8 cellular contexts compared by ENCODE assay signal in genomic region chr3:184582583-184582982, GRCh38. TPM values are rescaled to one million over a fixed set of nuclear protein-coding genes. Genes with fewer than 3 reads are reported as not detected.
DNase-seq lines count a peak whose midpoint lies in the region; ATAC-seq and TF ChIP-seq lines count a peak whose summit lies in the region.

No MANE protein-coding gene starts in this region.

- H3K27me3 Mint-ChIP-seq in activated T-cell treated with anti-CD3 and anti-CD28 coated beads, Interleukin-2, amount 50 U/mL, for 72 hours (ENCODE audit: low read depth) = peaks cover 30% of the 10 kb centered on the region

- TF ChIP-seq CTCF in epithelial cell of proximal tubule (conservative IDR thresholded peaks at IDR 0.05; ENCODE audit: low read depth, low read length) = no peak
- no peak for TF ChIP-seq CTCF in mucosa of descending colon (IDR thresholded peaks at IDR 0.05)
- TF ChIP-seq CTCF in upper lobe of right lung (IDR thresholded peaks at IDR 0.05) = no peak

- H3K4me3 Mint-ChIP-seq in activated T-cell treated with anti-CD3 and anti-CD28 coated beads, Interleukin-2, amount 50 U/mL, for 72 hours = peak overlapping the region; percentile 41 to 67

- H3K27ac Mint-ChIP-seq in activated T-cell treated with anti-CD3 and anti-CD28 coated beads, Interleukin-2, amount 50 U/mL, for 72 hours = no peak overlapping the region

- H3K4me1 ChIP-seq in mucosa of descending colon (ENCODE audit: low read depth) (peaks cover 25% of the 10 kb centered on the region), upper lobe of right lung (peaks cover 3% of the 10 kb centered on the region)

- peak overlapping the region; percentile 66 for H3K27ac ChIP-seq in upper lobe of right lung

- intact Hi-C loops in mucosa of descending colon (cut with DNase I, micrococcal nuclease) = no loop called here
- intact Hi-C loops in upper lobe of right lung (cut with DNase I) = no loop called here

- DNase-seq in activated T-cell treated with anti-CD3 and anti-CD28 coated beads, Interleukin-2, amount 50 U/mL, for 72 hours = no peak
- DNase-seq in activated T-cell treated with anti-CD3 and anti-CD28 coated beads for 4 hours (no peak), epithelial cell of proximal tubule (ENCODE audit: low read depth) (no peak), mucosa of descending colon (peak; percentile 53 to 56 (median 54)), upper lobe of right lung (no peak), GM19240 (ENCODE audit: insufficient read length, low spot score) (no peak)

- H3K4me3 ChIP-seq in epithelial cell of proximal tubule (ENCODE audit: low read depth, low read length) (peak overlapping the region; percentile 66), mucosa of descending colon (no peak overlapping the region), upper lobe of right lung (peak overlapping the region; percentile 48)

- H3K9me3 ChIP-seq in mucosa of descending colon = no peaks in the 10 kb centered on the region
- H3K9me3 ChIP-seq in upper lobe of right lung = no peaks in the 10 kb centered on the region

- H3K36me3 ChIP-seq in mucosa of descending colon (ENCODE audit: low read depth) (no peaks in the 10 kb centered on the region), upper lobe of right lung (peaks cover 27% of the 10 kb centered on the region)

- H3K27me3 ChIP-seq in upper lobe of right lung = no peaks in the 10 kb centered on the region

- peaks cover 11% of the 10 kb centered on the region for H3K4me1 Mint-ChIP-seq in activated T-cell treated with anti-CD3 and anti-CD28 coated beads, Interleukin-2, amount 50 U/mL, for 72 hours (ENCODE audit: low read depth)

- no peaks in the 10 kb centered on the region for H3K36me3 Mint-ChIP-seq in activated T-cell treated with anti-CD3 and anti-CD28 coated beads, Interleukin-2, amount 50 U/mL, for 72 hours (ENCODE audit: insufficient read depth in 2 of 2)

- ATAC-seq in activated T-cell treated with anti-CD3 and anti-CD28 coated beads, Interleukin-2, amount 50 U/mL, for 72 hours (replicated peaks in 1 of 2) = no peak
- ATAC-seq in mucosa of descending colon = peak; percentile 28
- no peak for ATAC-seq in upper lobe of right lung
- ATAC-seq in GM21825 (IDR thresholded peaks at IDR 0.05; ENCODE audit: unreplicated experiment) = no peak
- no peak for ATAC-seq in GM21360 (IDR thresholded peaks at IDR 0.05; ENCODE audit: unreplicated experiment)

- no peaks in the 10 kb centered on the region for H3K9me3 Mint-ChIP-seq in activated T-cell treated with anti-CD3 and anti-CD28 coated beads, Interleukin-2, amount 50 U/mL, for 72 hours

RNA-seq across cellular contexts. Expression of gene EPHB3, which starts 21.0 kb away (rescaled TPM):
- under 1 TPM; 0.12 to 0.50 TPM for total RNA-seq in activated T-cell treated with anti-CD3 and anti-CD28 coated beads, Interleukin-2, amount 50 U/mL, for 72 hours
- total RNA-seq in epithelial cell of proximal tubule (0.07 and 0.92 TPM in 2 replicates), mucosa of descending colon (10 to 100 TPM; 14.1 to 57.2 (median 33.6) TPM), upper lobe of right lung (7.8 TPM)

Comparison
In these comparisons a context has a peak if more than half of its experiments do, and no peak if none do; other contexts are left out.
1. DNase-seq: peak in mucosa of descending colon (3 of 3); none in activated T-cell treated with anti-CD3 and anti-CD28 coated beads, Interleukin-2, amount 50 U/mL, for 72 hours (0 of 2), activated T-cell treated with anti-CD3 and anti-CD28 coated beads for 4 hours (single experiment), epithelial cell of proximal tubule (single experiment), upper lobe of right lung (single experiment) and GM19240 (single experiment).